In genomic region chr6:144285798-144286502, GRCh38 we compare ENCODE assay signal across 8 cellular contexts. TPM values are rescaled to one million over a fixed set of nuclear protein-coding genes. Genes with fewer than 3 reads are reported as not detected.
DNase-seq lines count a peak whose midpoint lies in the region; ATAC-seq and TF ChIP-seq lines count a peak whose summit lies in the region.

No MANE protein-coding gene starts in this region.

- no peak; the same call in 1 of the 2 replicates for TF ChIP-seq RAD21 in Ishikawa (IDR thresholded peaks at IDR 0.05; ENCODE audit: low read depth)

- peaks cover 46 to 82% (median 71%) of the 10 kb centered on the region in 11 experiments for H3K27me3 ChIP-seq in BLaER1 treated with 17β-estradiol and CSF1 and Interleukin-3, amounts not matched to agents 10 nM and 100 nM

- H4K20me1 ChIP-seq in BLaER1 treated with 17β-estradiol and CSF1 and Interleukin-3, amounts not matched to agents 10 nM and 100 nM, result peaks cover 7 to 30% (median 12%) of the 10 kb centered on the region in 11 experiments; a peak in 15 of 22 replicates

- H3K27ac ChIP-seq in BLaER1 treated with 17β-estradiol and CSF1 and Interleukin-3, amounts not matched to agents 10 nM and 100 nM, result peak overlapping the region in 5 of 11 experiments; percentile 9 to 73 (median 71); a peak in 5 of 22 replicates

- ATAC-seq in GM19455 (IDR thresholded peaks at IDR 0.05; ENCODE audit: unreplicated experiment), result peak; percentile 28
- peak; percentile 49 to 70 for ATAC-seq in activated CD4-positive, CD25-positive, alpha-beta regulatory T cell treated with anti-CD3 and anti-CD28 coated beads, Interleukin-2, amount 50 U/mL, for 24 hours
- ATAC-seq in left lobe of liver, result peak; percentile 70
- no peak for ATAC-seq in HG03521 (IDR thresholded peaks at IDR 0.05; ENCODE audit: unreplicated experiment)

- no peaks in the 10 kb centered on the region for H3K36me3 ChIP-seq in BLaER1 treated with 17β-estradiol and CSF1 and Interleukin-3, amounts not matched to agents 10 nM and 100 nM

- peaks cover 0 to 7% (median 0%) of the 10 kb centered on the region in 11 experiments; a peak in 1 of 22 replicates for H3K9me3 ChIP-seq in BLaER1 treated with 17β-estradiol and CSF1 and Interleukin-3, amounts not matched to agents 10 nM and 100 nM (replicated peaks in 1 of 11)

- H3K9ac ChIP-seq in BLaER1 treated with 17β-estradiol and CSF1 and Interleukin-3, amounts not matched to agents 10 nM and 100 nM, result peak overlapping the region; percentile 62 to 84 (median 75); a peak in 21 of 22 replicates

- peak overlapping the region; percentile 69 to 94 (median 76) for H3K4me3 ChIP-seq in BLaER1 treated with 17β-estradiol and CSF1 and Interleukin-3, amounts not matched to agents 10 nM and 100 nM

- peak overlapping the region; percentile 93 to 99 (median 97) for H3K4me2 ChIP-seq in BLaER1 treated with 17β-estradiol and CSF1 and Interleukin-3, amounts not matched to agents 10 nM and 100 nM

- H3K4me1 ChIP-seq in BLaER1 treated with 17β-estradiol and CSF1 and Interleukin-3, amounts not matched to agents 10 nM and 100 nM, result peaks cover 13 to 23% (median 19%) of the 10 kb centered on the region in 10 experiments; a peak in 18 of 20 replicates

- DNase-seq in dermis blood vessel endothelial cell (peak; percentile 64), left lobe of liver (ENCODE audit: low spot score) (peak; percentile 84)
- DNase-seq in stimulated activated CD4-positive, alpha-beta T cell treated with anti-CD3 and anti-CD28 coated beads, Interleukin-2, amount 100 ng/mL, for 48 hours, result peak; percentile 23

- TF ChIP-seq EP300 in Ishikawa (IDR thresholded peaks at IDR 0.05; ENCODE audit: borderline replicate concordance), result no peak

TF ChIP-seq in Ishikawa, 13 proteins besides CTCF, POLR2A, EP300 and RAD21:
- TF ChIP-seq TCF12 (IDR thresholded peaks at IDR 0.05; ENCODE audit: low read depth), result no peak
- TF ChIP-seq NFIC (IDR thresholded peaks at IDR 0.05), result peak; percentile 11; the same call in 1 of the 2 replicates
- 0 out of 2 replicates have a peak, but pooled peaks have one; percentile 6 for TF ChIP-seq YY1 (IDR thresholded peaks at IDR 0.05; ENCODE audit: low read depth)
- TF ChIP-seq MAX (IDR thresholded peaks at IDR 0.05), result 0 out of 2 replicates have a peak, but pooled peaks have one; percentile 20

RNA-seq across cellular contexts. Expression of gene UTRN, which starts 0.8 kb away (rescaled TPM):
- total RNA-seq in dermis blood vessel endothelial cell (719 and 803 TPM in 2 replicates), left lobe of liver (29.2 TPM)

Comparison
In these comparisons a context has a peak if more than half of its experiments do, and no peak if none do; other contexts are left out.
1. DNase-seq: peak in every context shown above with its lines; median percentile 84 in left lobe of liver; 64 in dermis blood vessel endothelial cell; 23 in stimulated activated CD4-positive, alpha-beta T cell treated with anti-CD3 and anti-CD28 coated beads, Interleukin-2, amount 100 ng/mL, for 48 hours.
2. RNA of gene UTRN, which starts 0.8 kb away (total RNA-seq): 719 to 803 TPM in dermis blood vessel endothelial cell; 29.2 TPM in left lobe of liver (single experiment); every median in the first group is over 10 times any median in the second.